12 cellular contexts compared by ENCODE assay signal in genomic region chr1:170853302-170853701, GRCh38.
A peak's percentile ranks its signal among the peaks of the same experiment; 100 is the strongest.
DNase-seq lines count a peak whose midpoint lies in the region; ATAC-seq and TF ChIP-seq lines count a peak whose summit lies in the region.
"Had no signal": no experiment of that assay in that cellular context is flagged by ENCODE, and none has a peak within 500 bp of the region (broad histone marks: within the 10 kb centered on the region; RNA-seq: fewer than 3 reads in every experiment).

No MANE protein-coding gene starts in this region.

- TF ChIP-seq CTCF in GM10266 (IDR thresholded peaks at IDR 0.05; ENCODE audit: control insufficient read depth, insufficient read depth, low read depth, missing control alignments), result no peak

- ATAC-seq in GM19043 (IDR thresholded peaks at IDR 0.05; ENCODE audit: low read depth, unreplicated experiment), result peak; percentile 85
- peak; percentile 75 for ATAC-seq in HG02571 (IDR thresholded peaks at IDR 0.05; ENCODE audit: unreplicated experiment)
- ATAC-seq in HG03159 (IDR thresholded peaks at IDR 0.05; ENCODE audit: unreplicated experiment), result peak; percentile 83
- ATAC-seq: CD8-positive, alpha-beta T cell had no signal

- DNase-seq in GM10266 (ENCODE audit: extremely low spot score) (peak; percentile 51), AG08396 (ENCODE audit: low spot score) (no peak), cerebellar nuclear complex (lab: John Stamatoyannopoulos, UW) (no peak), NCI-H526 treated with DMSO at 0.1 percent for 48 hours (lab: John Stamatoyannopoulos, UW) (no peak)
- DNase-seq in activated CD4-positive, alpha-beta T cell treated with anti-CD3 and anti-CD28 coated beads, Interleukin-2, amount 50 U/mL, for 1 hour, result no peak
- DNase-seq: activated effector memory CD4-positive, alpha-beta T cell treated with Interleukin-2 at 50 U/mL for 16 hours; CD8-positive, alpha-beta T cell; hypothalamus; SIG-M5 had no signal
